Comparison of ENCODE assay signal across 8 cellular contexts in the genomic region with DNA sequence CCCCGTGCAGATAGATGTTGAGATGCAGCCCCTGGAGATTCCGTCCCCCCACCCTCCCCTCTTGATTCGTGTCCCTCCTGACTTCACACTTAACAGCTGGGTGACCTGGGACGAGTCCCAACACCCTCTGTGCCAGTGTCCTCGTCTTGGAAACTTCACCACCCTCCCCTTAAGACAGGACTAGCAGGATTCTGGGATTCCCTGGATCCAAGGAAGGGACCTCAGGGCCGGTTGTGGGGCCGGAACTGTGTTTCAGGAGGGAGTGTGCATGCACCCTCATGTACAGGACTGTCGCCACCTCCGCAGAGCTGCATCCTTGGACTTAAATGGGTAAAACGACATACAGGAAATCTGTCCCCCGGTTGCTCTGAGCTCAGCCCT. TPM values are rescaled to one million over a fixed set of nuclear protein-coding genes. Genes with fewer than 3 reads are reported as not detected.
DNase-seq lines count a peak whose midpoint lies in the region; ATAC-seq and TF ChIP-seq lines count a peak whose summit lies in the region.

No MANE protein-coding gene starts in this region.

- peaks cover 10% of the 10 kb centered on the region; the same call in 1 of the 2 replicates for H4K20me1 ChIP-seq in PC-3 (ENCODE audit: low read length)

- TSS peak; percentile 28 for BruUV-seq in PC-3 (replicated peaks; lab: Mats Ljungman, UMichigan)

- H3K9me2 ChIP-seq in PC-3 (replicated peaks; ENCODE audit: low read length) = no peaks in the 10 kb centered on the region

- no peak for TF ChIP-seq CTCF in GM12864 (IDR thresholded peaks at IDR 0.05; ENCODE audit: low read depth, low read length, missing control alignments)
- no peak for TF ChIP-seq CTCF in PC-3 (conservative IDR thresholded peaks at IDR 0.05; ENCODE audit: low read depth, low read length)

- ATAC-seq in PC-3 (0 out of 2 replicates have a peak, but pooled peaks have one; percentile 1), aorta (ENCODE audit: low FRiP score) (no peak), GM21786 (IDR thresholded peaks at IDR 0.05; ENCODE audit: unreplicated experiment) (no peak)

- H3F3A ChIP-seq in PC-3 (ENCODE audit: low read length, unreplicated experiment) = no peaks in the 10 kb centered on the region

- H3K36me3 ChIP-seq in PC-3 (ENCODE audit: low read depth, low read length) (peaks cover 11% of the 10 kb centered on the region; the same call in 1 of the 2 replicates), aorta (ENCODE audit: control insufficient read depth in 1 of 2, insufficient read depth in 2 of 2, low read length in 1 of 2) (no peaks in the 10 kb centered on the region)

- peak overlapping the region; percentile 83 for H3K4me3 ChIP-seq in GM12864 (ENCODE audit: low read depth, low read length)
- peak overlapping the region; percentile 91 for H3K4me3 ChIP-seq in PC-3 (ENCODE audit: low read length)
- peak overlapping the region; percentile 77 for H3K4me3 ChIP-seq in mononuclear cell (ENCODE audit: low read length)
- H3K4me3 ChIP-seq in aorta (ENCODE audit: low read length in 2 of 2) = peak overlapping the region; percentile 61 to 65

- peak overlapping the region; percentile 90 for H3K4me2 ChIP-seq in PC-3 (ENCODE audit: low read length)

- no peaks in the 10 kb centered on the region for H3K9me3 ChIP-seq in PC-3 (ENCODE audit: low read length)
- no peaks in the 10 kb centered on the region for H3K9me3 ChIP-seq in mononuclear cell (ENCODE audit: low read depth, low read length)
- H3K9me3 ChIP-seq in aorta (ENCODE audit: control insufficient read depth, low read length) = no peaks in the 10 kb centered on the region

- DNase-seq in GM12864 (ENCODE audit: low read depth) (no peak), PC-3 (peak; percentile 31), caudate nucleus (lab: John Stamatoyannopoulos, UW) (peak in 2 of 61 donors; percentile 29 to 41), aorta (no peak), middle frontal gyrus (ENCODE audit: extremely low spot score, low spot score) (no peak), NCI-H510A treated with DMSO at 0.1 percent for 48 hours (lab: John Stamatoyannopoulos, UW) (no peak)

- H3K9ac ChIP-seq in PC-3 (ENCODE audit: low read length) = peak overlapping the region; percentile 88

- no peaks in the 10 kb centered on the region for H3K27me3 ChIP-seq in PC-3 (ENCODE audit: low read length)
- no peaks in the 10 kb centered on the region for H3K27me3 ChIP-seq in mononuclear cell (ENCODE audit: insufficient read depth, low read length)
- H3K27me3 ChIP-seq in aorta (ENCODE audit: control insufficient read depth in 1 of 2, insufficient read depth in 2 of 2, low read length in 1 of 2) = no peaks in the 10 kb centered on the region

- H3K27ac ChIP-seq in PC-3 (ENCODE audit: low read length) (0 out of 2 replicates have a peak overlapping the region, but pooled peaks have one; percentile 6), caudate nucleus (ENCODE audit: low read depth, low read length) (peak overlapping the region; percentile 16), aorta (ENCODE audit: low read depth in 1 of 2, low read length in 2 of 2) (peak overlapping the region in 1 of 2 donors; percentile 71)

- intact Hi-C loops in PC-3 (cut with micrococcal nuclease) (no loop called here), aorta (cut with DNase I) (loop anchor here (5.0 to 10.0 kb wide), 3 partner anchors 66 to 308 kb away; a partner anchor contains a TSS)

- peaks cover 85% of the 10 kb centered on the region for H3K79me2 ChIP-seq in PC-3 (ENCODE audit: low read length)

- WGBS in aorta, 2 donors = 0 to 1% methylated on average over 9 to 11 of the region's 11 CpGs

- CTCF ChIA-PET in PC-3 (lab: Charles Lee) = interaction anchor here (0.6 kb wide), 1 partner anchor 137 kb away, joined by 6 read pairs; no protein-coding TSS in a partner anchor

- POLR2A ChIA-PET in PC-3 (lab: Charles Lee; ENCODE audit: unreplicated experiment) = no interaction called here

- peaks cover 32% of the 10 kb centered on the region for H3K4me1 ChIP-seq in PC-3 (ENCODE audit: insufficient read depth, low read length)
- peaks cover 65% of the 10 kb centered on the region for H3K4me1 ChIP-seq in mononuclear cell (ENCODE audit: insufficient read depth, low read length)
- peaks cover 3 to 4% of the 10 kb centered on the region in 2 donors for H3K4me1 ChIP-seq in aorta (ENCODE audit: control insufficient read depth in 1 of 2, insufficient read depth in 2 of 2, low read length in 2 of 2)

- H2AFZ ChIP-seq in PC-3 (ENCODE audit: low read length) = peak overlapping the region; percentile 65; the same call in 1 of the 2 replicates

RNA-seq across cellular contexts. Expression of a gene that starts 1.0 kb away (rescaled TPM):
- 68.3 and 76.1 TPM in 2 replicates for total RNA-seq in PC-3 (2014; rRNA removed)
- 197 TPM for total RNA-seq in mononuclear cell
- total RNA-seq in aorta = 100 to 1,000 TPM; 165 to 176 TPM
- 100 to 1,000 TPM in 1 of 2 donors, 10 to 100 TPM in 1; 34.3 to 183 TPM for polyA plus RNA-seq in aorta

RNA-seq across cellular contexts. Expression of a gene that starts 1.3 kb away (rescaled TPM):
- total RNA-seq in PC-3 (2014; rRNA removed) (19.1 and 21.3 TPM in 2 replicates), mononuclear cell (9.3 TPM), aorta (1 to 10 TPM; 5.8 to 7.2 TPM)
- 10 to 100 TPM in 1 of 2 donors, 1 to 10 TPM in 1; 4.5 to 15.1 TPM for polyA plus RNA-seq in aorta

RNA-seq across cellular contexts. Expression of a gene that starts 49.9 kb away (rescaled TPM):
- total RNA-seq in PC-3 (2014; rRNA removed) (2.3 and 3.9 TPM in 2 replicates), mononuclear cell (4.0 TPM), aorta (1 to 10 TPM; 2.6 to 5.4 TPM)
- 10 to 100 TPM in 1 of 2 donors, 1 to 10 TPM in 1; 1.9 to 11.9 TPM for polyA plus RNA-seq in aorta
